ENCODE assay signal across 12 cellular contexts in genomic region chr6:131946404-131946991, GRCh38. TPM values are rescaled to one million over a fixed set of nuclear protein-coding genes. Genes with fewer than 3 reads are reported as not detected.
DNase-seq lines count a peak whose midpoint lies in the region; ATAC-seq and TF ChIP-seq lines count a peak whose summit lies in the region.
"Had no signal": no experiment of that assay in that cellular context is flagged by ENCODE, and none has a peak within 500 bp of the region (broad histone marks: within the 10 kb centered on the region; RNA-seq: fewer than 3 reads in every experiment).

No MANE protein-coding gene starts in this region.

- peak overlapping the region; percentile 80 for H3K4me2 ChIP-seq in skeletal muscle satellite cell (ENCODE audit: low read length)

- peak overlapping the region; percentile 86 for H3K27ac Mint-ChIP-seq in HFFc6
- H3K27ac Mint-ChIP-seq: CD8-positive, alpha-beta memory T cell had no signal

- no peaks in the 10 kb centered on the region for H3K9me3 ChIP-seq in adipocyte (ENCODE audit: control insufficient read depth, low read length)
- H3K9me3 ChIP-seq in skeletal muscle satellite cell (replicated peaks; ENCODE audit: low read length) = no peaks in the 10 kb centered on the region

- peaks cover 28% of the 10 kb centered on the region for H3K9me3 Mint-ChIP-seq in HFFc6

- no peaks in the 10 kb centered on the region for H3K36me3 ChIP-seq in adipocyte (ENCODE audit: control insufficient read depth, insufficient read depth, low read length, severe bottlenecking)
- peaks cover 20% of the 10 kb centered on the region for H3K36me3 ChIP-seq in skeletal muscle satellite cell (ENCODE audit: insufficient read depth, low read length)

- H3K9ac ChIP-seq in adipocyte (ENCODE audit: low read length) (peak overlapping the region; percentile 56), skeletal muscle satellite cell (ENCODE audit: low read depth, low read length) (peak overlapping the region; percentile 89)

- DNase-seq in HFFc6 (peak; percentile 38), adipocyte (ENCODE audit: low read depth) (peak; percentile 49), fibroblast of pulmonary artery (ENCODE audit: low read depth) (peak; percentile 77), SW480 (ENCODE audit: low spot score) (no peak), NCI-H1092 treated with DMSO at 0.1 percent for 48 hours (lab: John Stamatoyannopoulos, UW) (no peak)
- no peak for DNase-seq in stimulated activated naive CD8-positive, alpha-beta T cell treated with anti-CD3 and anti-CD28 coated beads, Interleukin-15, Interleukin-2, amounts not matched to agents 100 U/mL and 50 U/mL, for 24 hours
- DNase-seq: activated CD4-positive, alpha-beta T cell treated with anti-CD3 and anti-CD28 coated beads for 4 hours; CD8-positive, alpha-beta memory T cell; foreskin fibroblast had no signal

- H3K27me3 Mint-ChIP-seq in HFFc6 (ENCODE audit: insufficient read depth) = peaks cover 57% of the 10 kb centered on the region

- ATAC-seq in HG02571 (IDR thresholded peaks at IDR 0.05; ENCODE audit: unreplicated experiment) = no peak
- ATAC-seq in stimulated activated naive CD8-positive, alpha-beta T cell treated with anti-CD3 and anti-CD28 coated beads, Interleukin-15, Interleukin-2, amounts not matched to agents 100 U/mL and 50 U/mL, for 24 hours = no peak
- ATAC-seq: sciatic nerve had no signal

- H3K4me3 ChIP-seq in adipocyte (ENCODE audit: low read length) (peak overlapping the region; percentile 87), fibroblast of pulmonary artery (replicated peaks; ENCODE audit: low read depth, low read length) (peak overlapping the region; percentile 75), skeletal muscle satellite cell (ENCODE audit: low read length) (peak overlapping the region; percentile 89)

- peaks cover 44% of the 10 kb centered on the region for H3K36me3 Mint-ChIP-seq in HFFc6 (ENCODE audit: low read depth)
- H3K36me3 Mint-ChIP-seq: CD8-positive, alpha-beta memory T cell had no signal

- TF ChIP-seq CTCF in HFFc6 (IDR thresholded peaks at IDR 0.05) (no peak), fibroblast of pulmonary artery (IDR thresholded peaks at IDR 0.05; ENCODE audit: low read length, missing control alignments) (no peak)

- H3K4me1 Mint-ChIP-seq in HFFc6 (ENCODE audit: low read depth) = peaks cover 54% of the 10 kb centered on the region

- H3K27me3 ChIP-seq in adipocyte (replicated peaks; ENCODE audit: control insufficient read depth, insufficient read depth, low read length) (no peaks in the 10 kb centered on the region), skeletal muscle satellite cell (ENCODE audit: control insufficient read depth, insufficient read depth, low read length) (no peaks in the 10 kb centered on the region)

- peaks cover 14% of the 10 kb centered on the region for H3K4me1 ChIP-seq in adipocyte (ENCODE audit: control insufficient read depth, insufficient read depth, low read length)
- peaks cover 14% of the 10 kb centered on the region for H3K4me1 ChIP-seq in skeletal muscle satellite cell (ENCODE audit: control insufficient read depth, insufficient read depth, low read length)

- H3K4me3 Mint-ChIP-seq in HFFc6 = peak overlapping the region; percentile 99
- H3K4me3 Mint-ChIP-seq: CD8-positive, alpha-beta memory T cell had no signal

RNA-seq across cellular contexts. Expression of gene CCN2, which starts 4.7 kb away (rescaled TPM):
- total RNA-seq in HFFc6 (2021; fragmentation: NEBNext Ultra II Directional; extraction: Animal tissue kit (Norgen Biotek cat#: 25700)) = 100 to 1,000 TPM; 493 to 923 (median 550) TPM
- 11.2 and 18.8 TPM in 2 replicates for total RNA-seq in skeletal muscle satellite cell (2012; rRNA removed)
- total RNA-seq: CD8-positive, alpha-beta memory T cell had no signal

Comparison
In these comparisons a context has a peak if more than half of its experiments do, and no peak if none do; other contexts are left out.
1. DNase-seq: peak in HFFc6 (single experiment), adipocyte (single experiment) and fibroblast of pulmonary artery (single experiment); none in SW480 (single experiment), NCI-H1092 treated with DMSO at 0.1 percent for 48 hours (single experiment) and stimulated activated naive CD8-positive, alpha-beta T cell treated with anti-CD3 and anti-CD28 coated beads, Interleukin-15, Interleukin-2, amounts not matched to agents 100 U/mL and 50 U/mL, for 24 hours (single experiment).
2. Peak in every context shown above with its lines, with median percentiles within 50 percentile points of each other: H3K4me3 ChIP-seq.